In genomic region chr13:98221234-98221633, GRCh38 we compare ENCODE assay signal across 19 cellular contexts. TPM values are rescaled to one million over a fixed set of nuclear protein-coding genes. Genes with fewer than 3 reads are reported as not detected.
DNase-seq lines count a peak whose midpoint lies in the region; ATAC-seq and TF ChIP-seq lines count a peak whose summit lies in the region.
"Had no signal": no experiment of that assay in that cellular context is flagged by ENCODE, and none has a peak within 500 bp of the region (broad histone marks: within the 10 kb centered on the region; RNA-seq: fewer than 3 reads in every experiment).

No MANE protein-coding gene starts in this region.

- no peak for TF ChIP-seq POLR2A in stomach (IDR thresholded peaks at IDR 0.05)

- DNase-seq in NCI-H1092 (lab: John Stamatoyannopoulos, UW) (peak; percentile 93), SJCRH30 (peak; percentile 74 to 82), globus pallidus (ENCODE audit: low spot score) (peak; percentile 28), stomach (no peak), NCI-H2227 treated with DMSO at 0.1 percent for 48 hours (lab: John Stamatoyannopoulos, UW) (no peak), NCI-H2029 treated with DMSO at 0.1 percent for 48 hours (lab: John Stamatoyannopoulos, UW) (no peak), AG20443 (ENCODE audit: low spot score) (no peak)
- DNase-seq: activated CD4-positive, alpha-beta T cell treated with anti-CD3 and anti-CD28 coated beads, Interleukin-2, amount 10 ng/mL, durations not matched to agents 24 days and 14 days; cortex of kidney; NCI-H1105 treated with DMSO at 0.1 percent for 48 hours; stimulated activated CD4-positive, alpha-beta T cell treated with anti-CD3 and anti-CD28 coated beads, Interleukin-15, amount 100 ng/mL, for 24 hours; testis had no signal

- H3K4me1 ChIP-seq in SJCRH30 (peaks cover 37% of the 10 kb centered on the region), stomach (peaks cover 53 to 79% (median 67%) of the 10 kb centered on the region in 4 donors)
- H3K4me1 ChIP-seq: neural progenitor cell had no signal

- intact Hi-C loops in stomach (cut with DNase I; ENCODE audit: low total_unique reads), result no loop called here

- no peak overlapping the region for H3K4me3 ChIP-seq in SJCRH30
- no peak overlapping the region for H3K4me3 ChIP-seq in stomach
- H3K4me3 ChIP-seq: neural progenitor cell, testis had no signal

- H3K27me3 ChIP-seq in SJCRH30, result no peaks in the 10 kb centered on the region
- H3K27me3 ChIP-seq in stomach, result no peaks in the 10 kb centered on the region
- H3K27me3 ChIP-seq: neural progenitor cell, testis had no signal

- H3K27ac ChIP-seq in SJCRH30 (peak overlapping the region; percentile 24), stomach (peak overlapping the region; percentile 58 to 75 (median 62))
- H3K27ac ChIP-seq: neural progenitor cell, testis had no signal

- TF ChIP-seq EP300 in stomach (IDR thresholded peaks at IDR 0.05), result no peak

- H3K36me3 ChIP-seq in SJCRH30 (no peaks in the 10 kb centered on the region), stomach (no peaks in the 10 kb centered on the region)
- H3K36me3 ChIP-seq: neural progenitor cell had no signal

- H3K9me3 ChIP-seq in SJCRH30 (replicated peaks) (no peaks in the 10 kb centered on the region), stomach (no peaks in the 10 kb centered on the region)
- H3K9me3 ChIP-seq: testis had no signal

- no peak for ATAC-seq in HG02970 (IDR thresholded peaks at IDR 0.05; ENCODE audit: low FRiP score, unreplicated experiment)
- ATAC-seq: activated T-helper 17 cell treated with anti-CD3 and anti-CD28 coated beads, Interleukin-2, amount 50 U/mL, for 72 hours; Right ventricle myocardium inferior had no signal

- no peak for TF ChIP-seq CTCF in stomach (IDR thresholded peaks at IDR 0.05)

- WGBS in stomach, 5 donors, result 52 to 73% (median 67%) methylated on average over 6 of the region's 6 CpGs

RNA-seq across cellular contexts. Expression of gene RNF113B, which starts 44.2 kb away (rescaled TPM):
- not detected in 2 replicates for total RNA-seq in SJCRH30 (2014; rRNA removed; shearing (Covaris generic))
- total RNA-seq in stomach, result not detected
- polyA plus RNA-seq in stomach, result not detected
- total RNA-seq: activated CD4-positive, alpha-beta T cell treated with anti-CD3 and anti-CD28 coated beads, Interleukin-2, amount 10 ng/mL, durations not matched to agents 24 days and 14 days; activated T-helper 17 cell treated with anti-CD3 and anti-CD28 coated beads, Interleukin-2, amount 50 U/mL, for 72 hours; HT-29; mononuclear cell; NCI-H460; Right ventricle myocardium inferior had no signal

Comparison
In these comparisons a context has a peak if more than half of its experiments do, and no peak if none do; other contexts are left out.
1. DNase-seq: peak in NCI-H1092 (single experiment), SJCRH30 (2 of 2) and globus pallidus (single experiment); none in stomach (single experiment), NCI-H2227 treated with DMSO at 0.1 percent for 48 hours (single experiment), NCI-H2029 treated with DMSO at 0.1 percent for 48 hours (single experiment) and AG20443 (single experiment).